Comparison of ENCODE assay signal across 22 cellular contexts in genomic region chr2:214671330-214671850, GRCh38.
DNase-seq lines count a peak whose midpoint lies in the region; ATAC-seq and TF ChIP-seq lines count a peak whose summit lies in the region.
"Had no signal": no experiment of that assay in that cellular context is flagged by ENCODE, and none has a peak within 500 bp of the region (broad histone marks: within the 10 kb centered on the region; RNA-seq: fewer than 3 reads in every experiment).

No MANE protein-coding gene starts in this region.

- no peak overlapping the region for H3K4me3 ChIP-seq in choroid plexus epithelial cell (ENCODE audit: low read depth, low read length)
- H3K4me3 ChIP-seq in neural progenitor cell: no peak overlapping the region
- H3K4me3 ChIP-seq: GM12878, GM23248, HAP-1, K562 had no signal

- H3K9ac ChIP-seq in neural progenitor cell: no peak overlapping the region
- H3K9ac ChIP-seq: GM23248 had no signal

- H3K27ac ChIP-seq in neural progenitor cell: peak overlapping the region; percentile 3
- H3K27ac ChIP-seq: GM23248, RWPE1 had no signal

- TF ChIP-seq CTCF in choroid plexus epithelial cell (conservative IDR thresholded peaks at IDR 0.05; ENCODE audit: low read depth, low read length): no peak
- no peak for TF ChIP-seq CTCF in neural progenitor cell (IDR thresholded peaks at IDR 0.05)

- no peaks in the 10 kb centered on the region for H3K9me3 ChIP-seq in neural progenitor cell (ENCODE audit: low read depth)
- H3K9me3 ChIP-seq: HAP-1 had no signal

- H3K79me2 ChIP-seq in neural progenitor cell (ENCODE audit: low read depth): no peaks in the 10 kb centered on the region

- H3K4me1 ChIP-seq in neural progenitor cell: peaks cover 9% of the 10 kb centered on the region
- H3K4me1 ChIP-seq: HAP-1 had no signal

- H3K27me3 Mint-ChIP-seq in neural progenitor cell (ENCODE audit: insufficient read depth, low read depth): no peaks in the 10 kb centered on the region
- H3K27me3 Mint-ChIP-seq: CD4-positive, CD25-positive, alpha-beta regulatory T cell had no signal

- H3F3A ChIP-seq in neural progenitor cell (ENCODE audit: low read depth): no peaks in the 10 kb centered on the region

- no peaks in the 10 kb centered on the region for H3K36me3 Mint-ChIP-seq in neural progenitor cell

- peaks cover 8% of the 10 kb centered on the region for H3K9me3 Mint-ChIP-seq in neural progenitor cell

- H3K36me3 ChIP-seq in neural progenitor cell: no peaks in the 10 kb centered on the region
- H3K36me3 ChIP-seq: HAP-1 had no signal

- H2AFZ ChIP-seq in neural progenitor cell (replicated peaks): no peak overlapping the region
- H2AFZ ChIP-seq: GM23248 had no signal

- DNase-seq in EH (ENCODE audit: low read depth) (peak; percentile 27), MV-4-11 (lab: John Stamatoyannopoulos, UW) (peak; percentile 11), choroid plexus epithelial cell (ENCODE audit: low read depth) (peak; percentile 13), neural progenitor cell (ENCODE audit: low spot score) (no peak), AG20443 (ENCODE audit: low spot score) (no peak), LoVo (ENCODE audit: low spot score) (no peak)
- DNase-seq: ACHN; AML-193; CD4-positive, CD25-positive, alpha-beta regulatory T cell; COR-L47; GM23248; NCI-H1417 treated with DMSO at 0.1 percent for 48 hours; NCI-H187 treated with DMSO at 0.1 percent for 48 hours; NCI-H2227 treated with DMSO at 0.1 percent for 48 hours; NCI-H510A treated with DMSO at 0.1 percent for 48 hours; PC-3; SIG-M5 had no signal

- no peak overlapping the region for H3K4me2 ChIP-seq in neural progenitor cell

- H3K4me1 Mint-ChIP-seq in neural progenitor cell: peaks cover 2% of the 10 kb centered on the region

- H3K27me3 ChIP-seq in neural progenitor cell: no peaks in the 10 kb centered on the region

- ATAC-seq in HG02870 (IDR thresholded peaks at IDR 0.05; ENCODE audit: unreplicated experiment): no peak
- ATAC-seq: GM12878, K562, PC-3 had no signal

- no peak overlapping the region for H3K4me3 Mint-ChIP-seq in neural progenitor cell

- no peak overlapping the region for H3K27ac Mint-ChIP-seq in neural progenitor cell
- H3K27ac Mint-ChIP-seq: CD4-positive, CD25-positive, alpha-beta regulatory T cell had no signal

- no peaks in the 10 kb centered on the region for H4K20me1 ChIP-seq in neural progenitor cell (ENCODE audit: low read depth)

Comparison
In these comparisons a context has a peak if more than half of its experiments do, and no peak if none do; other contexts are left out.
1. DNase-seq: peak in EH (single experiment), MV-4-11 (single experiment) and choroid plexus epithelial cell (single experiment); none in neural progenitor cell (single experiment), AG20443 (single experiment) and LoVo (single experiment).